In genomic region chr6:12275084-12275483, GRCh38 we compare ENCODE assay signal across 16 cellular contexts. TPM values are rescaled to one million over a fixed set of nuclear protein-coding genes. Genes with fewer than 3 reads are reported as not detected.
DNase-seq lines count a peak whose midpoint lies in the region; ATAC-seq and TF ChIP-seq lines count a peak whose summit lies in the region.
"Had no signal": no experiment of that assay in that cellular context is flagged by ENCODE, and none has a peak within 500 bp of the region (broad histone marks: within the 10 kb centered on the region; RNA-seq: fewer than 3 reads in every experiment).

No MANE protein-coding gene starts in this region.

- no peak overlapping the region for H3K27ac Mint-ChIP-seq in effector memory CD8-positive, alpha-beta T cell
- H3K27ac Mint-ChIP-seq: activated T-cell treated with anti-CD3 and anti-CD28 coated beads, Interleukin-2, amount 50 U/mL, for 24 hours; immature natural killer cell had no signal

- no peak overlapping the region for H3K4me3 Mint-ChIP-seq in effector memory CD8-positive, alpha-beta T cell
- H3K4me3 Mint-ChIP-seq: activated T-cell treated with anti-CD3 and anti-CD28 coated beads, Interleukin-2, amount 50 U/mL, for 24 hours; central memory CD8-positive, alpha-beta T cell; immature natural killer cell had no signal

- H3K9me3 Mint-ChIP-seq in effector memory CD8-positive, alpha-beta T cell = peaks cover 3 to 9% of the 10 kb centered on the region in 2 donors

- DNase-seq in AG20443 (ENCODE audit: low spot score) (peak; percentile 24), LHCN-M2 (ENCODE audit: low read depth) (peak; percentile 58), SK-MEL-5 (ENCODE audit: low read depth, low spot score) (peak; percentile 16), islet precursor cell (peak; percentile 67), GM13977 (ENCODE audit: low spot score) (no peak)
- no peak for DNase-seq in effector memory CD8-positive, alpha-beta T cell
- DNase-seq in activated naive CD4-positive, alpha-beta T cell treated with Interleukin-2 at 50 U/mL for 16 hours = no peak
- DNase-seq: activated T-cell treated with anti-CD3 and anti-CD28 coated beads, Interleukin-2, amount 50 U/mL, for 24 hours; immature natural killer cell; NCI-H1694 treated with DMSO at 0.1 percent for 48 hours; NCI-H69; SHP77; T1000 had no signal

- TF ChIP-seq CTCF in GM13977 (IDR thresholded peaks at IDR 0.05; ENCODE audit: extremely low read depth, insufficient read depth, missing control alignments) = no peak

- H3K27me3 Mint-ChIP-seq in effector memory CD8-positive, alpha-beta T cell = peaks cover 36 to 67% of the 10 kb centered on the region in 2 donors

- H3K4me1 Mint-ChIP-seq in effector memory CD8-positive, alpha-beta T cell (ENCODE audit: low read depth in 2 of 2) = no peaks in the 10 kb centered on the region
- H3K4me1 Mint-ChIP-seq: central memory CD8-positive, alpha-beta T cell had no signal

- no peak for ATAC-seq in GM19035 (IDR thresholded peaks at IDR 0.05; ENCODE audit: unreplicated experiment)
- no peak for ATAC-seq in effector memory CD8-positive, alpha-beta T cell (replicated peaks)
- ATAC-seq: HCT116 had no signal

- H3K36me3 Mint-ChIP-seq in effector memory CD8-positive, alpha-beta T cell (ENCODE audit: insufficient read depth) = no peaks in the 10 kb centered on the region

- in situ Hi-C loops in SK-MEL-5 (cut with HindIII; ENCODE audit: low pct_unique_long_range_greater_than_20kb, low sequenced_read_pairs) = no loop called here
- in situ Hi-C loops in GM13977 (cut with MboI; ENCODE audit: low pct_unique_long_range_greater_than_20kb, low sequenced_read_pairs, unreplicated experiment) = loop anchor here (25.0 kb wide), 1 partner anchor 613 kb away; no protein-coding TSS in a partner anchor

RNA-seq across cellular contexts. Expression of gene EDN1, which starts 15.1 kb away (rescaled TPM):
- total RNA-seq in LHCN-M2 (2014; rRNA removed) = 0.98 and 2.8 TPM in 2 replicates
- 21.9 TPM for polyA plus RNA-seq in LHCN-M2 (2012)
- total RNA-seq in SK-MEL-5 (2014; rRNA removed; shearing (Covaris generic)) = not detected in 2 replicates
- polyA plus RNA-seq in SK-MEL-5 (2015; cell fraction: cytosol; rRNA removed) = not detected in 2 replicates
- 0.81 TPM in 1 of 2 replicates, not detected in the other for polyA plus RNA-seq in SK-MEL-5 (2015; cell fraction: nucleus; rRNA removed)
- polyA plus RNA-seq: immature natural killer cell had no signal

Comparison
In these comparisons a context has a peak if more than half of its experiments do, and no peak if none do; other contexts are left out.
1. DNase-seq: peak in AG20443 (single experiment), LHCN-M2 (single experiment), SK-MEL-5 (single experiment) and islet precursor cell (single experiment); none in effector memory CD8-positive, alpha-beta T cell (0 of 3), GM13977 (single experiment) and activated naive CD4-positive, alpha-beta T cell treated with Interleukin-2 at 50 U/mL for 16 hours (single experiment).